ENCODE assay signal across 9 cellular contexts in the genomic region with DNA sequence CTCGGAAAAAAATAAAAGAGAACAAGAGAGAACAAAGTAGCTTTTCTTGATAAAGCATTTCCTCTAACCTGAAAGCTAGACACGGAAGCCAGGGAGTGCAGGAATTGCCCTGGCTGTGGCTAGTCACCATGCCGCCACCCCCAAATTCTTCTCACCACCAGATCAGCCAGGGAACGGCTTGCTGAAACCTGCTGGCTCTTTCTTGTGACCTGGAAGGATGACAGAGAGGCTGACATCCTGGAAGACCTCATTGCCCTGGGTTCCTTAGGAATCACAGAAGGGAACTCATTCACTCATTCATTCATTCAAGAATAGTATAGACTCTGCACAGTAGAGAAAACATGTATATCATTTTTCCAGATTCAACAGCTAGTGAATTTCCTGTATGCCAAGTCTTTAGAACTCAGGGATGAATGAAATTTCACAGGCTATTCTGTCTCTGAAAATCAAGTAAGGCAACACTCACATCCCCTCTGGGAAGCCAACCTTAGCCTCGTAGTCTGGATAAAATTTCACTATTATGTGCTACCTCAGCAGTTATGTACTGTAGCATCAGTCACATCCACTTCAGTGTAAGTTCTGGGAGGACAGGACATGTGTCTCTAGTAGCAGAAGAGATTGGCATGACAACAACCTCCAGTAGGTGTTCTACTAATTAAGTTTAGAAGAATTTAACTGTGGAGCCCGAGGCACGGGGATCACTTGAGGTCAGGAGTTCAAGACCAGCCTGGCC. TPM values are rescaled to one million over a fixed set of nuclear protein-coding genes. Genes with fewer than 3 reads are reported as not detected.
DNase-seq lines count a peak whose midpoint lies in the region; ATAC-seq lines count a peak whose summit lies in the region.
"Had no signal": no experiment of that assay in that cellular context is flagged by ENCODE, and none has a peak within 500 bp of the region (broad histone marks: within the 10 kb centered on the region; RNA-seq: fewer than 3 reads in every experiment).

No MANE protein-coding gene starts in this region.

- H3K9me3 ChIP-seq in CD8-positive, alpha-beta memory T cell (ENCODE audit: low read length), result no peaks in the 10 kb centered on the region
- no peaks in the 10 kb centered on the region for H3K9me3 ChIP-seq in effector memory CD4-positive, alpha-beta T cell (ENCODE audit: control insufficient read depth, low read length)

- H3K27me3 Mint-ChIP-seq in CD8-positive, alpha-beta memory T cell, result peaks cover 0 to 4% of the 10 kb centered on the region in 2 donors

- H3K36me3 Mint-ChIP-seq in CD8-positive, alpha-beta memory T cell, result peaks cover 0 to 16% (median 0%) of the 10 kb centered on the region in 3 donors

- peaks cover 21% of the 10 kb centered on the region for H3K4me1 ChIP-seq in CD8-positive, alpha-beta memory T cell (ENCODE audit: insufficient read depth, low read length)
- peaks cover 16% of the 10 kb centered on the region for H3K4me1 ChIP-seq in effector memory CD4-positive, alpha-beta T cell (ENCODE audit: control insufficient read depth, insufficient read depth, low read length, poor library complexity, severe bottlenecking)

- no peak overlapping the region for H3K27ac ChIP-seq in CD8-positive, alpha-beta memory T cell (ENCODE audit: low read depth, low read length)
- peak overlapping the region; percentile 46 for H3K27ac ChIP-seq in effector memory CD4-positive, alpha-beta T cell (ENCODE audit: insufficient read depth, low read length, poor library complexity, severe bottlenecking)

- H3K4me3 Mint-ChIP-seq in CD8-positive, alpha-beta memory T cell, result peak overlapping the region; percentile 37 to 93 (median 79)

- H3K4me3 ChIP-seq in CD8-positive, alpha-beta memory T cell (ENCODE audit: low read length), result no peak overlapping the region
- peak overlapping the region; percentile 19 for H3K4me3 ChIP-seq in effector memory CD4-positive, alpha-beta T cell (ENCODE audit: insufficient read depth, low read depth, low read length, poor library complexity, severe bottlenecking)

- H3K4me1 Mint-ChIP-seq in CD8-positive, alpha-beta memory T cell, result peaks cover 24 to 38% (median 34%) of the 10 kb centered on the region in 3 donors

- peaks cover 0 to 2% (median 0%) of the 10 kb centered on the region in 5 donors for H3K9me3 Mint-ChIP-seq in CD8-positive, alpha-beta memory T cell

- peak in 1 of 5 donors; percentile 12 for DNase-seq in CD8-positive, alpha-beta memory T cell
- DNase-seq in effector memory CD4-positive, alpha-beta T cell, result no peak
- DNase-seq in NCI-H2081 treated with DMSO at 0.1 percent for 48 hours (lab: John Stamatoyannopoulos, UW) (no peak), iPS-NIHi7 (ENCODE audit: extremely low spot score) (no peak), NCI-H1048 (lab: John Stamatoyannopoulos, UW) (no peak)
- DNase-seq: dorsolateral prefrontal cortex had no signal

- ATAC-seq in GM21423 (IDR thresholded peaks at IDR 0.05; ENCODE audit: unreplicated experiment) (peak; percentile 18), HG03565 (IDR thresholded peaks at IDR 0.05; ENCODE audit: unreplicated experiment) (peak; percentile 16), HG02623 (IDR thresholded peaks at IDR 0.05; ENCODE audit: unreplicated experiment) (no peak)

- H3K36me3 ChIP-seq in CD8-positive, alpha-beta memory T cell (ENCODE audit: insufficient read depth, low read length), result no peaks in the 10 kb centered on the region
- no peaks in the 10 kb centered on the region for H3K36me3 ChIP-seq in effector memory CD4-positive, alpha-beta T cell (ENCODE audit: control insufficient read depth, insufficient read depth, low read length)

- POLR2A ChIA-PET in CD8-positive, alpha-beta memory T cell (lab: Charles Lee), result interaction anchor here (0.6 to 1.4 kb wide), 2 partner anchors 32 to 1354 kb away, joined by 3 read pairs; a partner anchor contains a TSS

- CTCF ChIA-PET in CD8-positive, alpha-beta memory T cell (lab: Charles Lee), result no interaction called here

- H3K27ac Mint-ChIP-seq in CD8-positive, alpha-beta memory T cell, result peak overlapping the region; percentile 83 to 99 (median 96)

- no peaks in the 10 kb centered on the region for H3K27me3 ChIP-seq in CD8-positive, alpha-beta memory T cell (ENCODE audit: insufficient read depth, low read length, poor library complexity, severe bottlenecking)
- H3K27me3 ChIP-seq in effector memory CD4-positive, alpha-beta T cell (replicated peaks; ENCODE audit: control insufficient read depth, insufficient read depth, low read length, poor library complexity, severe bottlenecking), result no peaks in the 10 kb centered on the region
- H3K27me3 ChIP-seq: dorsolateral prefrontal cortex had no signal

RNA-seq across cellular contexts. Expression of a gene that starts 42.2 kb away (rescaled TPM):
- under 1 TPM; 0.07 to 0.35 TPM for total RNA-seq in CD8-positive, alpha-beta memory T cell
- polyA plus RNA-seq in CD8-positive, alpha-beta memory T cell, result not detected
